ENCODE assay signal across 26 cellular contexts in genomic region chr9:99749641-99750040, GRCh38.
DNase-seq lines count a peak whose midpoint lies in the region; ATAC-seq, FAIRE-seq and TF ChIP-seq lines count a peak whose summit lies in the region.
"Had no signal": no experiment of that assay in that cellular context is flagged by ENCODE, and none has a peak within 500 bp of the region (broad histone marks: within the 10 kb centered on the region; RNA-seq: fewer than 3 reads in every experiment).

No MANE protein-coding gene starts in this region.

- DNase-seq in MM.1S (peak; percentile 68), glomerular visceral epithelial cell (ENCODE audit: extremely low spot score) (peak; percentile 52), urothelium cell line (ENCODE audit: low spot score) (peak; percentile 10), islet precursor cell (no peak), type B pancreatic cell (ENCODE audit: extremely low spot score, unreplicated experiment) (no peak)
- DNase-seq: Caco-2; CD8-positive, alpha-beta T cell; GF-D8; NCI-H1092; NCI-H1417 treated with DMSO at 0.1 percent for 48 hours; NCI-H187; NCI-H2081 treated with DMSO at 0.1 percent for 48 hours; NCI-H2171; NCI-H226; NCI-H510A; NCI-H69; Peyer's patch; SK-N-SH; SW 1271 had no signal

- no peaks in the 10 kb centered on the region for H4K20me1 ChIP-seq in MM.1S (ENCODE audit: insufficient read depth, low read length)

- no peak overlapping the region for H3K27ac ChIP-seq in HEK293 (ENCODE audit: extremely low read depth, low read depth, low read length)
- no peak overlapping the region for H3K27ac ChIP-seq in MM.1S (ENCODE audit: low read length)
- H3K27ac ChIP-seq: C4-2B, KMS-11, Peyer's patch had no signal

- no peak overlapping the region for H3K9ac ChIP-seq in MM.1S (ENCODE audit: low read length)
- H3K9ac ChIP-seq: KMS-11, SK-N-SH had no signal

- H3K27me3 ChIP-seq in MM.1S (replicated peaks; ENCODE audit: insufficient read depth, low read length) = no peaks in the 10 kb centered on the region
- H3K27me3 ChIP-seq: Peyer's patch had no signal

- H3K36me3 ChIP-seq in HEK293 (ENCODE audit: control insufficient read depth in 2 of 2, insufficient read depth in 1 of 2, low read length in 2 of 2) (no peaks in the 10 kb centered on the region), MM.1S (replicated peaks; ENCODE audit: insufficient read depth, low read length) (no peaks in the 10 kb centered on the region)
- H3K36me3 ChIP-seq: Peyer's patch had no signal

- no peaks in the 10 kb centered on the region for H3K36me3 Mint-ChIP-seq in type B pancreatic cell
- H3K36me3 Mint-ChIP-seq: CD8-positive, alpha-beta T cell had no signal

- no peak overlapping the region for H3K27ac Mint-ChIP-seq in type B pancreatic cell
- H3K27ac Mint-ChIP-seq: B cell; CD8-positive, alpha-beta T cell; IgD-negative memory B cell had no signal

- H3K4me3 ChIP-seq in HEK293 (ENCODE audit: low read depth, low read length) (no peak overlapping the region), MM.1S (ENCODE audit: low read length) (no peak overlapping the region)
- H3K4me3 ChIP-seq: Peyer's patch had no signal

- no peaks in the 10 kb centered on the region for H3K27me3 Mint-ChIP-seq in type B pancreatic cell
- H3K27me3 Mint-ChIP-seq: IgD-negative memory B cell had no signal

- H3K79me2 ChIP-seq in MM.1S (ENCODE audit: low read length) = no peaks in the 10 kb centered on the region

- H3F3A ChIP-seq in MM.1S (ENCODE audit: insufficient read depth, low read length) = no peaks in the 10 kb centered on the region

- H3K4me1 Mint-ChIP-seq in type B pancreatic cell (ENCODE audit: unreplicated experiment) = no peaks in the 10 kb centered on the region

- no peak for TF ChIP-seq CTCF in HEK293 (tag by site-specific recombination; IDR thresholded peaks at IDR 0.05)
- TF ChIP-seq CTCF in MM.1S (IDR thresholded peaks at IDR 0.05; ENCODE audit: low read length) = no peak
- TF ChIP-seq CTCF in type B pancreatic cell (conservative IDR thresholded peaks at IDR 0.05) = no peak

- no peak overlapping the region for H3K4me3 Mint-ChIP-seq in type B pancreatic cell
- H3K4me3 Mint-ChIP-seq: B cell; CD8-positive, alpha-beta T cell; IgD-negative memory B cell had no signal

- H3K9me2 ChIP-seq in MM.1S (replicated peaks; ENCODE audit: insufficient read depth, low read length) = no peaks in the 10 kb centered on the region
- H3K9me2 ChIP-seq: SK-N-SH had no signal

- POLR2A ChIA-PET in HEK293 (lab: Yijun Ruan, JAX) = no interaction called here

- FAIRE-seq in urothelium cell line (lab: Jason Lieb, UNC) = no peak
- FAIRE-seq: GM12891 had no signal

- H3K9me3 ChIP-seq in HEK293 (ENCODE audit: control insufficient read depth, insufficient read depth, low read depth, low read length) = no peaks in the 10 kb centered on the region
- H3K9me3 ChIP-seq in MM.1S (replicated peaks; ENCODE audit: insufficient read depth, low read length) = no peaks in the 10 kb centered on the region
- H3K9me3 ChIP-seq: Caco-2, Peyer's patch, SK-N-SH had no signal

- no peak for ATAC-seq in HG02840 (IDR thresholded peaks at IDR 0.05; ENCODE audit: low FRiP score, unreplicated experiment)
- ATAC-seq: CD8-positive, alpha-beta T cell had no signal

- H3K9me3 Mint-ChIP-seq in type B pancreatic cell = no peaks in the 10 kb centered on the region
- H3K9me3 Mint-ChIP-seq: CD8-positive, alpha-beta T cell; IgD-negative memory B cell had no signal

- H3K4me1 ChIP-seq in HEK293 (ENCODE audit: control insufficient read depth, insufficient read depth, low read length) (no peaks in the 10 kb centered on the region), MM.1S (ENCODE audit: low read length) (peaks cover 15% of the 10 kb centered on the region)
- H3K4me1 ChIP-seq: Caco-2, Peyer's patch had no signal

- H2AFZ ChIP-seq in MM.1S (ENCODE audit: low read length) = no peak overlapping the region

- CTCF ChIA-PET in HEK293 (lab: Yijun Ruan, JAX) = interaction anchor here (0.6 kb wide), 1 partner anchor 198 kb away, joined by 3 read pairs; no protein-coding TSS in a partner anchor

- no peak overlapping the region for H3K4me2 ChIP-seq in MM.1S (ENCODE audit: low read depth, low read length)
- H3K4me2 ChIP-seq: KMS-11, SK-N-SH had no signal

TF ChIP-seq in HEK293, 187 proteins besides CTCF, POLR2A, EP300 and RAD21:
- TF ChIP-seq KLF16 (tag by site-specific recombination; IDR thresholded peaks at IDR 0.05) (no peak), SCRT2 (tag by site-specific recombination; IDR thresholded peaks at IDR 0.05) (peak; percentile 21; the same call in 1 of the 2 replicates)
TF ChIP-seq in HEK293: peak in this region for 1.

Comparison
In these comparisons a context has a peak if more than half of its experiments do, and no peak if none do; other contexts are left out.
1. DNase-seq: peak in MM.1S (single experiment), glomerular visceral epithelial cell (single experiment) and urothelium cell line (single experiment); none in islet precursor cell (single experiment) and type B pancreatic cell (single experiment).